1 cellular context compared by ENCODE assay signal in the genomic region with DNA sequence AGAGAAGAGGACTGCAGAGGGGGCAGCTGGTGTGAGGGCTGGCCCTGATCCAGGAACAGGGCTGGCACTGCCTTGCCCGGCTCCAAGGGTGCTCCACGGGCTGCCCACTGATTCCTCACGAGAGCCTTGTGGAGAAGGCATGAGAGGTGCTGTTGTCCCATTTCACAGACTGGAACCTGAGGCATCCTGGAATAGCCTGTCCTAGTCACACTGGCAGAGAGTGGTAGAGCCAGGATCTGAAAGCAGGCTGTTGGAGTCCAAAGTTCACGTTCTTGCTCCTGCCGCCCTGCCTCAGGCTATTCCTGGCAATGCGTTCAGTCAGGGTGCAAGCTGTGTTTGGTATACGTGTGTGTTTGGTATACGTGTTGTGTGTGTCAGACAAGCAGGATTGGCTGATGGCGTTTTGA.
TF ChIP-seq lines count a peak whose summit lies in the region.

No MANE protein-coding gene starts in this region.

TF ChIP-seq in GM12878, 131 proteins besides CTCF, POLR2A, EP300 and RAD21:
- TF ChIP-seq CBX3 (IDR thresholded peaks at IDR 0.05; ENCODE audit: borderline replicate concordance, low read depth) = no peak
